Comparison of ENCODE assay signal across 19 cellular contexts in the genomic region with DNA sequence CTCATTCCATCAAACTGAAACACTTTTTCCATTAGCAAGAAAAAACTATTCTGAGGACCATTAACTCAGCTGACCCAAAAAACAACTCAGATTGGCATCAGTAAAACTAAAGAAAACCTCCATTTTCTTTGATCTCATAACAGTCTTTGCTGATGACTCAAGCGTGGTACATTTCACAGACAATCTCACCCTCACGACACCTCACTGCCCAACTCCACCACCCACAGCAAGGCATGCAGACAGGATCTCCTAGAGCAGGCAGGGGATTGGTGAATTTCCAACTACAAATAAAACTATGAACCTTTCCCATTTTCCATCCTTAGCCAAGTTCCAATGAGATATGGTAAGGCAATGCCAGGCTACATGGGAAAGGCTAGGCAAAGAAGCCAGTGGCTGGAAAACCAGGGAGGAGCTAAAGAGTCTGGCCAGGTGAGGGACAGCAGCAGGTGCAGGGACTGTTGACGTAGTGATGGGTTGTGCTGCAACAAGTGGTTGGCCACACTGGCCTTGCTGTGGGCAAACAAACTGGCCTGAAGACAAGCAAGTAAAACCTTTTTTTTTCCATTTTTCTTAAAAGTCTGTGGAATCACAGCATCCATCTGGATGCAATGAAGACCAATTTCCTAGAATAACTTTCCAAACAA.
A peak's percentile ranks its signal among the peaks of the same experiment; 100 is the strongest.
DNase-seq lines count a peak whose midpoint lies in the region; ATAC-seq and TF ChIP-seq lines count a peak whose summit lies in the region.
"Had no signal": no experiment of that assay in that cellular context is flagged by ENCODE, and none has a peak within 500 bp of the region (broad histone marks: within the 10 kb centered on the region; RNA-seq: fewer than 3 reads in every experiment).

No MANE protein-coding gene starts in this region.

- H3K36me3 Mint-ChIP-seq in GM23338 (ENCODE audit: low read depth), result no peaks in the 10 kb centered on the region

- H3K9me3 ChIP-seq in adrenal gland (replicated peaks in 1 of 3), result no peaks in the 10 kb centered on the region
- H3K9me3 ChIP-seq: breast epithelium, right lobe of liver, transverse colon had no signal

- H3K4me3 Mint-ChIP-seq in GM23338, result no peak overlapping the region
- H3K4me3 Mint-ChIP-seq: activated naive CD8-positive, alpha-beta T cell had no signal

- H3K36me3 ChIP-seq in GM23338 (ENCODE audit: insufficient read depth) (no peaks in the 10 kb centered on the region), adrenal gland (replicated peaks in 1 of 2) (no peaks in the 10 kb centered on the region)
- H3K36me3 ChIP-seq: breast epithelium, right lobe of liver, transverse colon had no signal

- no peak overlapping the region for H3K4me2 ChIP-seq in GM23338

- intact Hi-C loops in adrenal gland (cut with DNase I), result no loop called here
- intact Hi-C loops in lower leg skin (cut with DNase I; ENCODE audit: low total_unique reads), result no loop called here

- H3K4me3 ChIP-seq in GM23338 (no peak overlapping the region), adrenal gland (no peak overlapping the region), lower leg skin (ENCODE audit: low read depth, poor library complexity, severe bottlenecking) (no peak overlapping the region)
- H3K4me3 ChIP-seq: breast epithelium, right lobe of liver, transverse colon had no signal

- H3K4me1 ChIP-seq in GM23338 (ENCODE audit: insufficient read depth) (peaks cover 23% of the 10 kb centered on the region), adrenal gland (replicated peaks in 1 of 2) (peaks cover 3 to 4% of the 10 kb centered on the region in 2 donors)
- H3K4me1 ChIP-seq: breast epithelium, transverse colon had no signal

- no peaks in the 10 kb centered on the region for H3K9me2 ChIP-seq in GM23338 (ENCODE audit: insufficient read depth)

- 95 to 98% (median 97%) methylated on average over 3 of the region's 3 CpGs for WGBS in adrenal gland, 4 donors
- WGBS in lower leg skin, 2 donors, result 89 to 92% methylated on average over 3 of the region's 3 CpGs

- H3K27me3 ChIP-seq in GM23338 (ENCODE audit: insufficient read depth) (no peaks in the 10 kb centered on the region), adrenal gland (no peaks in the 10 kb centered on the region)
- H3K27me3 ChIP-seq: breast epithelium, right lobe of liver, transverse colon had no signal

- H3K9me3 Mint-ChIP-seq in GM23338, result no peaks in the 10 kb centered on the region

- no peak for ATAC-seq in GM23338
- ATAC-seq: right lobe of liver had no signal

- TF ChIP-seq CTCF in GM23338 (conservative IDR thresholded peaks at IDR 0.05; ENCODE audit: low read depth in 2 of 2) (no peak), adrenal gland (IDR thresholded peaks at IDR 0.05) (no peak), lower leg skin (IDR thresholded peaks at IDR 0.05) (no peak)

- TF ChIP-seq POLR2A in adrenal gland (IDR thresholded peaks at IDR 0.05) (no peak), lower leg skin (IDR thresholded peaks at IDR 0.05) (no peak)

- DNase-seq in EH (ENCODE audit: low read depth) (peak; percentile 11), GM23338 (ENCODE audit: low spot score) (peak; percentile 6), NCI-H774 (lab: John Stamatoyannopoulos, UW) (peak; percentile 46), kidney glomerular epithelial cell (lab: John Stamatoyannopoulos, UW) (peak; percentile 26), adrenal gland (no peak), lower leg skin (ENCODE audit: low spot score in 2 of 2) (no peak), glomerular visceral epithelial cell (ENCODE audit: extremely low spot score) (no peak)
- DNase-seq: AML-193; cortex of kidney; GOT3; hypothalamus; islet precursor cell; mammary epithelial cell; NCI-H2227 treated with DMSO at 0.1 percent for 48 hours; right lobe of liver; stimulated activated naive CD4-positive, alpha-beta T cell treated with Interleukin-2 at 50 U/mL for 16 hours; transverse colon had no signal

- H3K27me3 Mint-ChIP-seq in GM23338 (ENCODE audit: insufficient read depth, low read depth, poor library complexity), result no peaks in the 10 kb centered on the region
- H3K27me3 Mint-ChIP-seq: activated naive CD8-positive, alpha-beta T cell had no signal

- H3K79me2 ChIP-seq in GM23338 (replicated peaks; ENCODE audit: insufficient read depth), result no peaks in the 10 kb centered on the region

- H4K20me1 ChIP-seq in GM23338 (replicated peaks; ENCODE audit: insufficient read depth), result no peaks in the 10 kb centered on the region; the same call in 1 of the 2 replicates

- no peak overlapping the region for H3K27ac ChIP-seq in GM23338 (ENCODE audit: low read depth)
- no peak overlapping the region for H3K27ac ChIP-seq in adrenal gland
- H3K27ac ChIP-seq: breast epithelium, right lobe of liver, transverse colon had no signal

- H3F3A ChIP-seq in GM23338 (replicated peaks; ENCODE audit: low read depth), result no peaks in the 10 kb centered on the region

- H3K27ac Mint-ChIP-seq in GM23338, result no peak overlapping the region
- H3K27ac Mint-ChIP-seq: activated naive CD8-positive, alpha-beta T cell had no signal

- H2AFZ ChIP-seq in GM23338, result no peak overlapping the region

- H3K4me1 Mint-ChIP-seq in GM23338, result peaks cover 23% of the 10 kb centered on the region

TF ChIP-seq in GM23338, 12 proteins besides CTCF, POLR2A, EP300 and RAD21 (continues in another document):
- TF ChIP-seq STAT1 (IDR thresholded peaks at IDR 0.05; ENCODE audit: unreplicated experiment) (no peak), EZH2 (IDR thresholded peaks at IDR 0.05; ENCODE audit: low read depth, unreplicated experiment) (no peak), POLR2AphosphoS5 (IDR thresholded peaks at IDR 0.05; ENCODE audit: low read depth) (no peak)
- TF ChIP-seq, protein P1, sequence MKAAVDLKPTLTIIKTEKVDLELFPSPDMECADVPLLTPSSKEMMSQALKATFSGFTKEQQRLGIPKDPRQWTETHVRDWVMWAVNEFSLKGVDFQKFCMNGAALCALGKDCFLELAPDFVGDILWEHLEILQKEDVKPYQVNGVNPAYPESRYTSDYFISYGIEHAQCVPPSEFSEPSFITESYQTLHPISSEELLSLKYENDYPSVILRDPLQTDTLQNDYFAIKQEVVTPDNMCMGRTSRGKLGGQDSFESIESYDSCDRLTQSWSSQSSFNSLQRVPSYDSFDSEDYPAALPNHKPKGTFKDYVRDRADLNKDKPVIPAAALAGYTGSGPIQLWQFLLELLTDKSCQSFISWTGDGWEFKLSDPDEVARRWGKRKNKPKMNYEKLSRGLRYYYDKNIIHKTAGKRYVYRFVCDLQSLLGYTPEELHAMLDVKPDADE (IDR thresholded peaks at IDR 0.05), result no peak
- TF ChIP-seq, protein P2, sequence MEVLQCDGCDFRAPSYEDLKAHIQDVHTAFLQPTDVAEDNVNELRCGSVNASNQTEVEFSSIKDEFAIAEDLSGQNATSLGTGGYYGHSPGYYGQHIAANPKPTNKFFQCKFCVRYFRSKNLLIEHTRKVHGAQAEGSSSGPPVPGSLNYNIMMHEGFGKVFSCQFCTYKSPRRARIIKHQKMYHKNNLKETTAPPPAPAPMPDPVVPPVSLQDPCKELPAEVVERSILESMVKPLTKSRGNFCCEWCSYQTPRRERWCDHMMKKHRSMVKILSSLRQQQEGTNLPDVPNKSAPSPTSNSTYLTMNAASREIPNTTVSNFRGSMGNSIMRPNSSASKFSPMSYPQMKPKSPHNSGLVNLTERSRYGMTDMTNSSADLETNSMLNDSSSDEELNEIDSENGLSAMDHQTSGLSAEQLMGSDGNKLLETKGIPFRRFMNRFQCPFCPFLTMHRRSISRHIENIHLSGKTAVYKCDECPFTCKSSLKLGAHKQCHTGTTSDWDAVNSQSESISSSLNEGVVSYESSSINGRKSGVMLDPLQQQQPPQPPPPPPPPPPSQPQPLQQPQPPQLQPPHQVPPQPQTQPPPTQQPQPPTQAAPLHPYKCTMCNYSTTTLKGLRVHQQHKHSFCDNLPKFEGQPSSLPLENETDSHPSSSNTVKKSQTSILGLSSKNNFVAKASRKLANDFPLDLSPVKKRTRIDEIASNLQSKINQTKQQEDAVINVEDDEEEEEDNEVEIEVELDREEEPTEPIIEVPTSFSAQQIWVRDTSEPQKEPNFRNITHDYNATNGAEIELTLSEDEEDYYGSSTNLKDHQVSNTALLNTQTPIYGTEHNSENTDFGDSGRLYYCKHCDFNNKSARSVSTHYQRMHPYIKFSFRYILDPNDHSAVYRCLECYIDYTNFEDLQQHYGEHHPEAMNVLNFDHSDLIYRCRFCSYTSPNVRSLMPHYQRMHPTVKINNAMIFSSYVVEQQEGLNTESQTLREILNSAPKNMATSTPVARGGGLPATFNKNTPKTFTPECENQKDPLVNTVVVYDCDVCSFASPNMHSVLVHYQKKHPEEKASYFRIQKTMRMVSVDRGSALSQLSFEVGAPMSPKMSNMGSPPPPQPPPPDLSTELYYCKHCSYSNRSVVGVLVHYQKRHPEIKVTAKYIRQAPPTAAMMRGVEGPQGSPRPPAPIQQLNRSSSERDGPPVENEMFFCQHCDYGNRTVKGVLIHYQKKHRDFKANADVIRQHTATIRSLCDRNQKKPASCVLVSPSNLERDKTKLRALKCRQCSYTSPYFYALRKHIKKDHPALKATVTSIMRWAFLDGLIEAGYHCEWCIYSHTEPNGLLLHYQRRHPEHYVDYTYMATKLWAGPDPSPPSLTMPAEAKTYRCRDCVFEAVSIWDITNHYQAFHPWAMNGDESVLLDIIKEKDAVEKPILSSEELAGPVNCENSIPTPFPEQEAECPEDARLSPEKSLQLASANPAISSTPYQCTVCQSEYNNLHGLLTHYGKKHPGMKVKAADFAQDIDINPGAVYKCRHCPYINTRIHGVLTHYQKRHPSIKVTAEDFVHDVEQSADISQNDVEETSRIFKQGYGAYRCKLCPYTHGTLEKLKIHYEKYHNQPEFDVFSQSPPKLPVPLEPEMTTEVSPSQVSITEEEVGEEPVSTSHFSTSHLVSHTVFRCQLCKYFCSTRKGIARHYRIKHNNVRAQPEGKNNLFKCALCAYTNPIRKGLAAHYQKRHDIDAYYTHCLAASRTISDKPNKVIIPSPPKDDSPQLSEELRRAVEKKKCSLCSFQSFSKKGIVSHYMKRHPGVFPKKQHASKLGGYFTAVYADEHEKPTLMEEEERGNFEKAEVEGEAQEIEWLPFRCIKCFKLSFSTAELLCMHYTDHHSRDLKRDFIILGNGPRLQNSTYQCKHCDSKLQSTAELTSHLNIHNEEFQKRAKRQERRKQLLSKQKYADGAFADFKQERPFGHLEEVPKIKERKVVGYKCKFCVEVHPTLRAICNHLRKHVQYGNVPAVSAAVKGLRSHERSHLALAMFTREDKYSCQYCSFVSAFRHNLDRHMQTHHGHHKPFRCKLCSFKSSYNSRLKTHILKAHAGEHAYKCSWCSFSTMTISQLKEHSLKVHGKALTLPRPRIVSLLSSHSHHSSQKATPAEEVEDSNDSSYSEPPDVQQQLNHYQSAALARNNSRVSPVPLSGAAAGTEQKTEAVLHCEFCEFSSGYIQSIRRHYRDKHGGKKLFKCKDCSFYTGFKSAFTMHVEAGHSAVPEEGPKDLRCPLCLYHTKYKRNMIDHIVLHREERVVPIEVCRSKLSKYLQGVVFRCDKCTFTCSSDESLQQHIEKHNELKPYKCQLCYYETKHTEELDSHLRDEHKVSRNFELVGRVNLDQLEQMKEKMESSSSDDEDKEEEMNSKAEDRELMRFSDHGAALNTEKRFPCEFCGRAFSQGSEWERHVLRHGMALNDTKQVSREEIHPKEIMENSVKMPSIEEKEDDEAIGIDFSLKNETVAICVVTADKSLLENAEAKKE (CRISPR knock-in tag; IDR thresholded peaks at IDR 0.05), result no peak

Comparison
In these comparisons a context has a peak if more than half of its experiments do, and no peak if none do; other contexts are left out.
1. DNase-seq: peak in EH (single experiment), GM23338 (single experiment), NCI-H774 (single experiment) and kidney glomerular epithelial cell (single experiment); none in adrenal gland (0 of 7), lower leg skin (0 of 2) and glomerular visceral epithelial cell (single experiment).